ENCODE assay signal across 8 cellular contexts in genomic region chr3:154122912-154123559, GRCh38.
DNase-seq lines count a peak whose midpoint lies in the region; ATAC-seq lines count a peak whose summit lies in the region.

No MANE protein-coding gene starts in this region.

- no peaks in the 10 kb centered on the region for H3K27me3 ChIP-seq in subcutaneous abdominal adipose tissue (ENCODE audit: control insufficient read depth in 5 of 5, insufficient read depth in 4 of 5, low read length in 5 of 5)

- H3K4me1 ChIP-seq in subcutaneous abdominal adipose tissue (ENCODE audit: control insufficient read depth in 5 of 5, insufficient read depth in 5 of 5, low read length in 5 of 5), result peaks cover 0 to 37% (median 26%) of the 10 kb centered on the region in 5 donors

- ATAC-seq in activated naive CD8-positive, alpha-beta T cell treated with anti-CD3 and anti-CD28 coated beads, Interleukin-2, amount 50 U/mL, for 24 hours, result no peak
- no peak for ATAC-seq in HG02852 (IDR thresholded peaks at IDR 0.05; ENCODE audit: unreplicated experiment)

- no peaks in the 10 kb centered on the region for H3K9me3 Mint-ChIP-seq in activated naive CD8-positive, alpha-beta T cell treated with anti-CD3 and anti-CD28 coated beads, Interleukin-2, amount 50 U/mL, for 24 hours

- peaks cover 14% of the 10 kb centered on the region for H3K4me1 Mint-ChIP-seq in activated naive CD8-positive, alpha-beta T cell treated with anti-CD3 and anti-CD28 coated beads, Interleukin-2, amount 50 U/mL, for 24 hours

- peaks cover 62% of the 10 kb centered on the region for H3K27me3 Mint-ChIP-seq in activated naive CD8-positive, alpha-beta T cell treated with anti-CD3 and anti-CD28 coated beads, Interleukin-2, amount 50 U/mL, for 24 hours

- peaks cover 0 to 4% (median 0%) of the 10 kb centered on the region in 5 donors for H3K36me3 ChIP-seq in subcutaneous abdominal adipose tissue (ENCODE audit: control insufficient read depth in 5 of 5, insufficient read depth in 5 of 5, low read length in 5 of 5)

- peak overlapping the region in 4 of 5 donors; percentile 56 to 86 (median 68) for H3K9ac ChIP-seq in subcutaneous abdominal adipose tissue (ENCODE audit: low read length in 5 of 5)

- no peaks in the 10 kb centered on the region for H3K9me3 ChIP-seq in subcutaneous abdominal adipose tissue (ENCODE audit: control insufficient read depth in 5 of 5, low read length in 5 of 5)

- DNase-seq in NCI-H510A treated with DMSO at 0.1 percent for 48 hours (lab: John Stamatoyannopoulos, UW) (peak; percentile 57), NCI-H510A (lab: John Stamatoyannopoulos, UW) (no peak), iris pigment epithelial cell (ENCODE audit: low read depth) (peak; percentile 44), globus pallidus (ENCODE audit: low spot score) (no peak)
- DNase-seq in activated naive CD8-positive, alpha-beta T cell treated with anti-CD3 and anti-CD28 coated beads, Interleukin-2, amount 50 U/mL, for 24 hours, result no peak
- no peak for DNase-seq in central memory CD4-positive, alpha-beta T cell

- H3K27ac Mint-ChIP-seq in activated naive CD8-positive, alpha-beta T cell treated with anti-CD3 and anti-CD28 coated beads, Interleukin-2, amount 50 U/mL, for 24 hours, result no peak overlapping the region

- peak overlapping the region; percentile 44 for H3K4me3 Mint-ChIP-seq in activated naive CD8-positive, alpha-beta T cell treated with anti-CD3 and anti-CD28 coated beads, Interleukin-2, amount 50 U/mL, for 24 hours

- H3K36me3 Mint-ChIP-seq in activated naive CD8-positive, alpha-beta T cell treated with anti-CD3 and anti-CD28 coated beads, Interleukin-2, amount 50 U/mL, for 24 hours (ENCODE audit: low read depth), result no peaks in the 10 kb centered on the region

- peak overlapping the region; percentile 74 to 93 (median 89) for H3K4me3 ChIP-seq in subcutaneous abdominal adipose tissue (ENCODE audit: low read depth in 1 of 5, low read length in 5 of 5)

- H3K27ac ChIP-seq in subcutaneous abdominal adipose tissue (ENCODE audit: low read depth, low read length), result peak overlapping the region; percentile 48

Comparison
In these comparisons a context has a peak if more than half of its experiments do, and no peak if none do; other contexts are left out.
1. DNase-seq: peak in NCI-H510A treated with DMSO at 0.1 percent for 48 hours (single experiment) and iris pigment epithelial cell (single experiment); none in NCI-H510A (single experiment), activated naive CD8-positive, alpha-beta T cell treated with anti-CD3 and anti-CD28 coated beads, Interleukin-2, amount 50 U/mL, for 24 hours (single experiment), globus pallidus (single experiment) and central memory CD4-positive, alpha-beta T cell (single experiment).